13 cellular contexts compared by ENCODE assay signal in the genomic region with DNA sequence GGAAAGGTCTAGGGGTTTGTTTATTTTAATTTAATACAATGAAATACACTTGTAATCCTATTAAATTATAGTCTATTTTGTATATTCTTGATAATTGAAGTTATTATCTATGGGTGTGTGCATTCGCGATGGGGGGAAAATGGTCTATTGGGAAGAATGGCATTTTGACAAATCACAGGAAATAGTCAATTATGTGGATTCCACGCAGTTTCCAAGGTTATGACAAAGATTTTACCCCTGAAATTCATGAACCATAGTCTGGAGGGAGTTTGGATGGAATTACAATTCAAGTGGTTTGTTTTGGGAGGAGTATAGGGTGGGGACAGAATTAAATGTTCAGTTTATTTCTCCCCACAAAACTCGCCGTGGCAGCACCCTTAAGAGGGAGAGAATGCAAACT.
"Had no signal": no experiment of that assay in that cellular context is flagged by ENCODE, and none has a peak within 500 bp of the region (broad histone marks: within the 10 kb centered on the region; RNA-seq: fewer than 3 reads in every experiment).

No MANE protein-coding gene starts in this region.

- H3K9me3 ChIP-seq: lower lobe of right lung, psoas muscle, thoracic aorta had no signal

- H3K4me3 ChIP-seq: lower lobe of right lung, psoas muscle, thoracic aorta had no signal

- DNase-seq: activated CD4-positive, alpha-beta T cell treated with anti-CD3 and anti-CD28 coated beads, Interleukin-2, amount 10 ng/mL, durations not matched to agents 24 days and 14 days; activated CD8-positive, alpha-beta memory T cell treated with anti-CD3 and anti-CD28 coated beads for 24 hours; activated naive CD4-positive, alpha-beta T cell treated with anti-CD3 and anti-CD28 coated beads, Interleukin-2, amount 50 U/mL, for 16 hours; brain microvascular endothelial cell; cerebellar nuclear complex; glutamatergic neuron; lower lobe of right lung; naive thymus-derived CD4-positive, alpha-beta T cell; nucleus accumbens; psoas muscle; stimulated activated CD4-positive, alpha-beta T cell treated with anti-CD3 and anti-CD28 coated beads, Interleukin-4, amount 100 ng/mL, for 4 hours; stimulated activated naive CD8-positive, alpha-beta T cell treated with anti-CD3 and anti-CD28 coated beads, Interleukin-15, amount 100 ng/mL, for 72 hours had no signal

- ATAC-seq: lower lobe of right lung; naive thymus-derived CD4-positive, alpha-beta T cell; psoas muscle; stimulated activated naive CD8-positive, alpha-beta T cell treated with anti-CD3 and anti-CD28 coated beads, Interleukin-15, amount 100 ng/mL, for 72 hours had no signal

- H3K36me3 ChIP-seq: brain microvascular endothelial cell, lower lobe of right lung, thoracic aorta had no signal

- H3K27ac ChIP-seq: brain microvascular endothelial cell, lower lobe of right lung, psoas muscle, thoracic aorta had no signal

- H3K27me3 ChIP-seq: brain microvascular endothelial cell had no signal
